13 cellular contexts compared by ENCODE assay signal in the genomic region with DNA sequence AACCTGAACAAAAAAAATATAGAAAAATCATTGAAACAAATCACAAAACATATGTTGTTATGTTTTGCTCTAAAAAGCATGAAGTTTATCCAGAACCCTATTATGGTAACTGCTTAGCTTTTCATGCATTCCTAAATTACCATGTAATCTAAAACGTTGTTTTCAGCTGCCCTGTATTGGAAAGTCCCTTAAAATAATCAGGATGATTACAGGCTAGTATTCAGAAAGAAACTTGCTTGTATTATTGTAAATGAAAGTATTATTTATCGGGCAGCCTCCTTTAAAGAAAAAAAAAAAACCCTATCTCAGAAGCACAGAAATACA.
A peak's percentile ranks its signal among the peaks of the same experiment; 100 is the strongest.
DNase-seq lines count a peak whose midpoint lies in the region; ATAC-seq and TF ChIP-seq lines count a peak whose summit lies in the region.
"Had no signal": no experiment of that assay in that cellular context is flagged by ENCODE, and none has a peak within 500 bp of the region (broad histone marks: within the 10 kb centered on the region; RNA-seq: fewer than 3 reads in every experiment).

No MANE protein-coding gene starts in this region.

- peak overlapping the region; percentile 22; the same call in 1 of the 2 replicates for H3K27ac ChIP-seq in HEK293 (ENCODE audit: extremely low read depth, low read depth, low read length)

- TF ChIP-seq CTCF in HEK293 (tag by site-specific recombination; IDR thresholded peaks at IDR 0.05) (no peak), fibroblast of the aortic adventitia (IDR thresholded peaks at IDR 0.05; ENCODE audit: insufficient read depth, low read length) (no peak)

- H3K4me1 ChIP-seq in HEK293 (ENCODE audit: control insufficient read depth, insufficient read depth, low read length) (peaks cover 19% of the 10 kb centered on the region), adipocyte (ENCODE audit: control insufficient read depth, insufficient read depth, low read length) (peaks cover 48% of the 10 kb centered on the region)

- ATAC-seq in sciatic nerve (peak; percentile 46), GM18873 (IDR thresholded peaks at IDR 0.05; ENCODE audit: low FRiP score, unreplicated experiment) (no peak), HG02970 (IDR thresholded peaks at IDR 0.05; ENCODE audit: low FRiP score, unreplicated experiment) (no peak)
- ATAC-seq: stimulated activated memory B cell treated with anti-CD40 and anti-IgM and Interleukin-4, amounts not matched to agents 10 μg/mL and 1 μg/mL and 100 μg/mL, for 72 hours had no signal

- H3K27me3 ChIP-seq in adipocyte (replicated peaks; ENCODE audit: control insufficient read depth, insufficient read depth, low read length) = no peaks in the 10 kb centered on the region
- H3K27me3 ChIP-seq: spleen had no signal

- H3K9me3 ChIP-seq in HEK293 (ENCODE audit: control insufficient read depth, insufficient read depth, low read depth, low read length) = no peaks in the 10 kb centered on the region
- peaks cover 5% of the 10 kb centered on the region for H3K9me3 ChIP-seq in adipocyte (ENCODE audit: control insufficient read depth, low read length)
- H3K9me3 ChIP-seq: spleen had no signal

- H3K4me3 ChIP-seq in HEK293 (ENCODE audit: low read depth, low read length) = no peak overlapping the region
- peak overlapping the region; percentile 59 for H3K4me3 ChIP-seq in adipocyte (ENCODE audit: low read length)
- H3K4me3 ChIP-seq in fibroblast of the aortic adventitia (ENCODE audit: low read depth, low read length) = no peak overlapping the region
- H3K4me3 ChIP-seq: GM23338, spleen had no signal

- CTCF ChIA-PET in HEK293 (lab: Yijun Ruan, JAX) = interaction anchor here (1.0 to 1.8 kb wide), 7 partner anchors 9 to 105 kb away, joined by 3 to 12 read pairs (median 6); no protein-coding TSS in a partner anchor

- H3K9ac ChIP-seq in adipocyte (ENCODE audit: low read length) = peak overlapping the region; percentile 76

- peak; percentile 73 for DNase-seq in adipocyte (ENCODE audit: low read depth)
- peak; percentile 71 for DNase-seq in fibroblast of the aortic adventitia (ENCODE audit: low read depth)
- DNase-seq in sciatic nerve (ENCODE audit: low spot score) = no peak
- no peak for DNase-seq in NCI-H1105 treated with DMSO at 0.1 percent for 48 hours (lab: John Stamatoyannopoulos, UW)
- DNase-seq in LoVo (ENCODE audit: low spot score) = no peak
- DNase-seq: immature natural killer cell, NCI-H187 treated with DMSO at 0.1 percent for 48 hours, spleen had no signal

- H3K36me3 ChIP-seq in HEK293 (ENCODE audit: control insufficient read depth in 2 of 2, insufficient read depth in 1 of 2, low read length in 2 of 2) (no peaks in the 10 kb centered on the region), adipocyte (ENCODE audit: control insufficient read depth, insufficient read depth, low read length, severe bottlenecking) (no peaks in the 10 kb centered on the region)
- H3K36me3 ChIP-seq: spleen had no signal

- POLR2A ChIA-PET in HEK293 (lab: Yijun Ruan, JAX) = interaction anchor here (1.0 to 1.1 kb wide), 2 partner anchors 61 to 68 kb away, joined by 3 read pairs; no protein-coding TSS in a partner anchor

- intact Hi-C loops in sciatic nerve (cut with DNase I) = no loop called here

TF ChIP-seq in HEK293, 187 proteins besides CTCF, POLR2A, EP300 and RAD21 (continues in another document):
- no peak for TF ChIP-seq ZNF747 (tag by site-specific recombination; IDR thresholded peaks at IDR 0.05)
- TF ChIP-seq ZNF202 (tag by site-specific recombination; IDR thresholded peaks at IDR 0.05; ENCODE audit: borderline replicate concordance) = no peak
- TF ChIP-seq, protein P1, sequence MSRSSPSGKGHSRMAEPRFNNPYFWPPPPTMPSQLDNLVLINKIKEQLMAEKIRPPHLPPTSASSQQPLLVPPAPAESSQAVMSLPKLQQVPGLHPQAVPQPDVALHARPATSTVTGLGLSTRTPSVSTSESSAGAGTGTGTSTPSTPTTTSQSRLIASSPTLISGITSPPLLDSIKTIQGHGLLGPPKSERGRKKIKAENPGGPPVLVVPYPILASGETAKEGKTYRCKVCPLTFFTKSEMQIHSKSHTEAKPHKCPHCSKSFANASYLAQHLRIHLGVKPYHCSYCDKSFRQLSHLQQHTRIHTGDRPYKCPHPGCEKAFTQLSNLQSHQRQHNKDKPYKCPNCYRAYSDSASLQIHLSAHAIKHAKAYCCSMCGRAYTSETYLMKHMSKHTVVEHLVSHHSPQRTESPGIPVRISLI (tag by site-specific recombination; IDR thresholded peaks at IDR 0.05) = no peak
- TF ChIP-seq, protein P2, sequence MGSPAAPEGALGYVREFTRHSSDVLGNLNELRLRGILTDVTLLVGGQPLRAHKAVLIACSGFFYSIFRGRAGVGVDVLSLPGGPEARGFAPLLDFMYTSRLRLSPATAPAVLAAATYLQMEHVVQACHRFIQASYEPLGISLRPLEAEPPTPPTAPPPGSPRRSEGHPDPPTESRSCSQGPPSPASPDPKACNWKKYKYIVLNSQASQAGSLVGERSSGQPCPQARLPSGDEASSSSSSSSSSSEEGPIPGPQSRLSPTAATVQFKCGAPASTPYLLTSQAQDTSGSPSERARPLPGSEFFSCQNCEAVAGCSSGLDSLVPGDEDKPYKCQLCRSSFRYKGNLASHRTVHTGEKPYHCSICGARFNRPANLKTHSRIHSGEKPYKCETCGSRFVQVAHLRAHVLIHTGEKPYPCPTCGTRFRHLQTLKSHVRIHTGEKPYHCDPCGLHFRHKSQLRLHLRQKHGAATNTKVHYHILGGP (tag by site-specific recombination; IDR thresholded peaks at IDR 0.05) = peak; percentile 95
- TF ChIP-seq ZNF580 (tag by site-specific recombination; IDR thresholded peaks at IDR 0.05) = no peak
- TF ChIP-seq, protein P3, sequence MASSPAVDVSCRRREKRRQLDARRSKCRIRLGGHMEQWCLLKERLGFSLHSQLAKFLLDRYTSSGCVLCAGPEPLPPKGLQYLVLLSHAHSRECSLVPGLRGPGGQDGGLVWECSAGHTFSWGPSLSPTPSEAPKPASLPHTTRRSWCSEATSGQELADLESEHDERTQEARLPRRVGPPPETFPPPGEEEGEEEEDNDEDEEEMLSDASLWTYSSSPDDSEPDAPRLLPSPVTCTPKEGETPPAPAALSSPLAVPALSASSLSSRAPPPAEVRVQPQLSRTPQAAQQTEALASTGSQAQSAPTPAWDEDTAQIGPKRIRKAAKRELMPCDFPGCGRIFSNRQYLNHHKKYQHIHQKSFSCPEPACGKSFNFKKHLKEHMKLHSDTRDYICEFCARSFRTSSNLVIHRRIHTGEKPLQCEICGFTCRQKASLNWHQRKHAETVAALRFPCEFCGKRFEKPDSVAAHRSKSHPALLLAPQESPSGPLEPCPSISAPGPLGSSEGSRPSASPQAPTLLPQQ (tag by site-specific recombination; IDR thresholded peaks at IDR 0.05) = no peak
- no peak for TF ChIP-seq ZNF169 (tag by site-specific recombination; IDR thresholded peaks at IDR 0.05)
- TF ChIP-seq ZBTB48 (tag by site-specific recombination; IDR thresholded peaks at IDR 0.05) = no peak
- TF ChIP-seq, protein P4, sequence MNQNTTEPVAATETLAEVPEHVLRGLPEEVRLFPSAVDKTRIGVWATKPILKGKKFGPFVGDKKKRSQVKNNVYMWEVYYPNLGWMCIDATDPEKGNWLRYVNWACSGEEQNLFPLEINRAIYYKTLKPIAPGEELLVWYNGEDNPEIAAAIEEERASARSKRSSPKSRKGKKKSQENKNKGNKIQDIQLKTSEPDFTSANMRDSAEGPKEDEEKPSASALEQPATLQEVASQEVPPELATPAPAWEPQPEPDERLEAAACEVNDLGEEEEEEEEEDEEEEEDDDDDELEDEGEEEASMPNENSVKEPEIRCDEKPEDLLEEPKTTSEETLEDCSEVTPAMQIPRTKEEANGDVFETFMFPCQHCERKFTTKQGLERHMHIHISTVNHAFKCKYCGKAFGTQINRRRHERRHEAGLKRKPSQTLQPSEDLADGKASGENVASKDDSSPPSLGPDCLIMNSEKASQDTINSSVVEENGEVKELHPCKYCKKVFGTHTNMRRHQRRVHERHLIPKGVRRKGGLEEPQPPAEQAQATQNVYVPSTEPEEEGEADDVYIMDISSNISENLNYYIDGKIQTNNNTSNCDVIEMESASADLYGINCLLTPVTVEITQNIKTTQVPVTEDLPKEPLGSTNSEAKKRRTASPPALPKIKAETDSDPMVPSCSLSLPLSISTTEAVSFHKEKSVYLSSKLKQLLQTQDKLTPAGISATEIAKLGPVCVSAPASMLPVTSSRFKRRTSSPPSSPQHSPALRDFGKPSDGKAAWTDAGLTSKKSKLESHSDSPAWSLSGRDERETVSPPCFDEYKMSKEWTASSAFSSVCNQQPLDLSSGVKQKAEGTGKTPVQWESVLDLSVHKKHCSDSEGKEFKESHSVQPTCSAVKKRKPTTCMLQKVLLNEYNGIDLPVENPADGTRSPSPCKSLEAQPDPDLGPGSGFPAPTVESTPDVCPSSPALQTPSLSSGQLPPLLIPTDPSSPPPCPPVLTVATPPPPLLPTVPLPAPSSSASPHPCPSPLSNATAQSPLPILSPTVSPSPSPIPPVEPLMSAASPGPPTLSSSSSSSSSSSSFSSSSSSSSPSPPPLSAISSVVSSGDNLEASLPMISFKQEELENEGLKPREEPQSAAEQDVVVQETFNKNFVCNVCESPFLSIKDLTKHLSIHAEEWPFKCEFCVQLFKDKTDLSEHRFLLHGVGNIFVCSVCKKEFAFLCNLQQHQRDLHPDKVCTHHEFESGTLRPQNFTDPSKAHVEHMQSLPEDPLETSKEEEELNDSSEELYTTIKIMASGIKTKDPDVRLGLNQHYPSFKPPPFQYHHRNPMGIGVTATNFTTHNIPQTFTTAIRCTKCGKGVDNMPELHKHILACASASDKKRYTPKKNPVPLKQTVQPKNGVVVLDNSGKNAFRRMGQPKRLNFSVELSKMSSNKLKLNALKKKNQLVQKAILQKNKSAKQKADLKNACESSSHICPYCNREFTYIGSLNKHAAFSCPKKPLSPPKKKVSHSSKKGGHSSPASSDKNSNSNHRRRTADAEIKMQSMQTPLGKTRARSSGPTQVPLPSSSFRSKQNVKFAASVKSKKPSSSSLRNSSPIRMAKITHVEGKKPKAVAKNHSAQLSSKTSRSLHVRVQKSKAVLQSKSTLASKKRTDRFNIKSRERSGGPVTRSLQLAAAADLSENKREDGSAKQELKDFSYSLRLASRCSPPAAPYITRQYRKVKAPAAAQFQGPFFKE (tag by site-specific recombination; IDR thresholded peaks at IDR 0.05; ENCODE audit: borderline replicate concordance) = no peak
- TF ChIP-seq ZNF488 (tag by site-specific recombination; IDR thresholded peaks at IDR 0.05) = no peak

Comparison
In these comparisons a context has a peak if more than half of its experiments do, and no peak if none do; other contexts are left out.
1. DNase-seq: peak in adipocyte (single experiment) and fibroblast of the aortic adventitia (single experiment); none in sciatic nerve (single experiment), NCI-H1105 treated with DMSO at 0.1 percent for 48 hours (single experiment) and LoVo (single experiment).